Comparison of ENCODE assay signal across 1 cellular context in the genomic region with DNA sequence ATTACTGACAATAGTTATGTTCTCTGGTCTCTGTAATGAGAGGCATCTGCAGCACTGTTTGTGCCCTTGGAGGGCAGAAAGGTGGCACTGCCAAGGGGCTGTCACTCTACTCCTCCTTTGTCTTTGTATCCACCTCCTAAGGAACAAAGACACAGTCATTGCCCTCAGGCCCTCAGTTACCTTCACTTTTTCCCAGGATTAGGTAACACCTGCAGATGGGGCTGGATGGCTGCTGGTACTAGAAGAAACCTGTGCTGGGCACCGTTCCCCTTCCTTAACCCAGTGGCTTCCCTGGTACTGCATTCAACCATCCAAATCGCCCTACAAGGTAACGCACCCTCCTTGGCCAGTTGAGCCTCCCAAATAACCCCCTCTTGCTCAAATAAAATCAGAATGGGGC.
TF ChIP-seq lines count a peak whose summit lies in the region.

No MANE protein-coding gene starts in this region.

TF ChIP-seq in WTC11, 78 proteins besides CTCF, POLR2A, EP300 and RAD21:
- TF ChIP-seq, protein P1, sequence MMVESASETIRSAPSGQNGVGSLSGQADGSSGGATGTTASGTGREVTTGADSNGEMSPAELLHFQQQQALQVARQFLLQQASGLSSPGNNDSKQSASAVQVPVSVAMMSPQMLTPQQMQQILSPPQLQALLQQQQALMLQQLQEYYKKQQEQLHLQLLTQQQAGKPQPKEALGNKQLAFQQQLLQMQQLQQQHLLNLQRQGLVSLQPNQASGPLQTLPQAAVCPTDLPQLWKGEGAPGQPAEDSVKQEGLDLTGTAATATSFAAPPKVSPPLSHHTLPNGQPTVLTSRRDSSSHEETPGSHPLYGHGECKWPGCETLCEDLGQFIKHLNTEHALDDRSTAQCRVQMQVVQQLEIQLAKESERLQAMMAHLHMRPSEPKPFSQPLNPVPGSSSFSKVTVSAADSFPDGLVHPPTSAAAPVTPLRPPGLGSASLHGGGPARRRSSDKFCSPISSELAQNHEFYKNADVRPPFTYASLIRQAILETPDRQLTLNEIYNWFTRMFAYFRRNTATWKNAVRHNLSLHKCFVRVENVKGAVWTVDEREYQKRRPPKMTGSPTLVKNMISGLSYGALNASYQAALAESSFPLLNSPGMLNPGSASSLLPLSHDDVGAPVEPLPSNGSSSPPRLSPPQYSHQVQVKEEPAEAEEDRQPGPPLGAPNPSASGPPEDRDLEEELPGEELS (CRISPR knock-in tag; IDR thresholded peaks at IDR 0.05), result no peak
- TF ChIP-seq FOXJ3 (CRISPR knock-in tag; IDR thresholded peaks at IDR 0.05; ENCODE audit: borderline replicate concordance), result no peak
- TF ChIP-seq, protein P2, sequence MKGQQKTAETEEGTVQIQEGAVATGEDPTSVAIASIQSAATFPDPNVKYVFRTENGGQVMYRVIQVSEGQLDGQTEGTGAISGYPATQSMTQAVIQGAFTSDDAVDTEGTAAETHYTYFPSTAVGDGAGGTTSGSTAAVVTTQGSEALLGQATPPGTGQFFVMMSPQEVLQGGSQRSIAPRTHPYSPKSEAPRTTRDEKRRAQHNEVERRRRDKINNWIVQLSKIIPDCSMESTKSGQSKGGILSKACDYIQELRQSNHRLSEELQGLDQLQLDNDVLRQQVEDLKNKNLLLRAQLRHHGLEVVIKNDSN (CRISPR knock-in tag; IDR thresholded peaks at IDR 0.05), result no peak
